29 cellular contexts compared by ENCODE assay signal in the genomic region with DNA sequence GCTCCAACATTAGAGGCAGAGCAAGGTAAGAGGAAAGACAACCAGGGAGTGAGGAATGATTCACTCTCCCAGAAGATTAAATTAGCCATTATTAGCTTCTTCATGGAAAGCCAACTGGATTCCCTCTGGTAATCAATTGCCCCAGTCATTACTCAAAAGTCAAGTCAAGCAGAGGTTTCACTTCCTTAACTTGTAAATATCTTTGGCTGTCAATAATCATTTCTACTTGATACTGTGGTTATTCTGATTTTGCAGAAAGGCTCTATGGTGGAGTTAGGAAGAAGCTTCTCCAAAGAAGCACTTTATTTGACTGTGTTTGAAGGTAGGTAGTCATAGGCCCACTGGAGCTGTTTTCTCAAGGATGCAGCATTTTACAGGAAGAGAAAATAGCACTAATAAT.
"Had no signal": no experiment of that assay in that cellular context is flagged by ENCODE, and none has a peak within 500 bp of the region (broad histone marks: within the 10 kb centered on the region; RNA-seq: fewer than 3 reads in every experiment).

No MANE protein-coding gene starts in this region.

- H3K36me3 Mint-ChIP-seq: activated CD4-positive, alpha-beta memory T cell treated with anti-CD3 and anti-CD28 coated beads for 36 hours; activated naive CD4-positive, alpha-beta T cell treated with anti-CD3 and anti-CD28 coated beads, Interleukin-2, amount 10 ng/mL, durations not matched to agents 7 days and 5 days; activated naive CD8-positive, alpha-beta T cell treated with anti-CD3 and anti-CD28 coated beads for 36 hours; T-cell had no signal

- H3K9me3 ChIP-seq: adrenal gland had no signal

- H3K4me1 ChIP-seq: adrenal gland had no signal

- DNase-seq: activated CD4-positive, alpha-beta memory T cell treated with anti-CD3 and anti-CD28 coated beads for 36 hours; activated CD4-positive, alpha-beta T cell treated with anti-CD3 and anti-CD28 coated beads, Interleukin-2, amount 10 ng/mL, durations not matched to agents 7 days and 5 days; activated CD4-positive, CD25-positive, alpha-beta regulatory T cell; activated gamma-delta T cell treated with Interleukin-2 at 50 U/mL for 16 hours; activated naive CD4-positive, alpha-beta T cell treated with anti-CD3 and anti-CD28 coated beads, Interleukin-2, amount 10 ng/mL, durations not matched to agents 7 days and 5 days; activated naive CD8-positive, alpha-beta T cell treated with anti-CD3 and anti-CD28 coated beads for 36 hours; activated T-cell treated with anti-CD3 and anti-CD28 coated beads for 4 hours; activated T-cell treated with anti-CD3 and anti-CD28 coated beads, Interleukin-2, amount 50 U/mL, for 48 hours; adrenal gland; anterior cingulate cortex; cerebellar nuclear complex; MM.1S; NCI-H1105; NCI-H1436; NCI-H1694 treated with DMSO at 0.1 percent for 48 hours; NCI-H2029 treated with DMSO at 0.1 percent for 48 hours; NCI-H345; NCI-H510A; NCI-H526 treated with DMSO at 0.1 percent for 48 hours; NCI-H82; RPMI8226; T-cell; T-helper 2 cell; T1000 had no signal

- H3K27me3 Mint-ChIP-seq: activated CD4-positive, alpha-beta memory T cell treated with anti-CD3 and anti-CD28 coated beads for 36 hours; activated CD4-positive, alpha-beta T cell treated with anti-CD3 and anti-CD28 coated beads, Interleukin-2, amount 10 ng/mL, durations not matched to agents 7 days and 5 days; activated naive CD4-positive, alpha-beta T cell treated with anti-CD3 and anti-CD28 coated beads, Interleukin-2, amount 10 ng/mL, durations not matched to agents 7 days and 5 days; activated naive CD8-positive, alpha-beta T cell treated with anti-CD3 and anti-CD28 coated beads for 36 hours; T-cell had no signal

- H3K27ac Mint-ChIP-seq: activated CD4-positive, alpha-beta memory T cell treated with anti-CD3 and anti-CD28 coated beads for 36 hours; activated CD4-positive, alpha-beta T cell treated with anti-CD3 and anti-CD28 coated beads, Interleukin-2, amount 10 ng/mL, durations not matched to agents 7 days and 5 days; activated naive CD4-positive, alpha-beta T cell treated with anti-CD3 and anti-CD28 coated beads, Interleukin-2, amount 10 ng/mL, durations not matched to agents 7 days and 5 days; activated naive CD8-positive, alpha-beta T cell treated with anti-CD3 and anti-CD28 coated beads for 36 hours; activated T-helper 2 cell treated with anti-CD3 and anti-CD28 coated beads, Interferon-gamma antibody, Interleukin-2, Interleukin-4, amounts not matched to agents 10 μg/mL and 5 μg/mL and 100 μg/mL, durations not matched to agents 14 hours and 24 hours and 36 hours; T-cell had no signal

- H3K9me3 Mint-ChIP-seq: activated CD4-positive, alpha-beta memory T cell treated with anti-CD3 and anti-CD28 coated beads for 36 hours; activated CD4-positive, alpha-beta T cell treated with anti-CD3 and anti-CD28 coated beads, Interleukin-2, amount 10 ng/mL, durations not matched to agents 7 days and 5 days; activated naive CD4-positive, alpha-beta T cell treated with anti-CD3 and anti-CD28 coated beads, Interleukin-2, amount 10 ng/mL, durations not matched to agents 7 days and 5 days; activated naive CD8-positive, alpha-beta T cell treated with anti-CD3 and anti-CD28 coated beads for 36 hours; T-cell had no signal

- H3K4me3 ChIP-seq: adrenal gland, SK-N-MC had no signal

- H3K27me3 ChIP-seq: adrenal gland had no signal

- H3K36me3 ChIP-seq: adrenal gland had no signal

- ATAC-seq: Panc1, Right ventricle myocardium inferior, T-cell had no signal

- H3K4me3 Mint-ChIP-seq: activated CD4-positive, alpha-beta memory T cell treated with anti-CD3 and anti-CD28 coated beads for 36 hours; activated CD4-positive, alpha-beta T cell treated with anti-CD3 and anti-CD28 coated beads, Interleukin-2, amount 10 ng/mL, durations not matched to agents 7 days and 5 days; activated naive CD4-positive, alpha-beta T cell treated with anti-CD3 and anti-CD28 coated beads, Interleukin-2, amount 10 ng/mL, durations not matched to agents 7 days and 5 days; activated naive CD8-positive, alpha-beta T cell treated with anti-CD3 and anti-CD28 coated beads for 36 hours; T-cell had no signal

- H3K4me1 Mint-ChIP-seq: activated CD4-positive, alpha-beta T cell treated with anti-CD3 and anti-CD28 coated beads, Interleukin-2, amount 10 ng/mL, durations not matched to agents 7 days and 5 days; activated naive CD4-positive, alpha-beta T cell treated with anti-CD3 and anti-CD28 coated beads, Interleukin-2, amount 10 ng/mL, durations not matched to agents 7 days and 5 days; activated naive CD8-positive, alpha-beta T cell treated with anti-CD3 and anti-CD28 coated beads for 36 hours; T-cell had no signal

- H3K27ac ChIP-seq: adrenal gland, SK-N-MC, VCaP had no signal
